8 cellular contexts compared by ENCODE assay signal in genomic region chr19:13152854-13153626, GRCh38. TPM values are rescaled to one million over a fixed set of nuclear protein-coding genes. Genes with fewer than 3 reads are reported as not detected.
A peak's percentile ranks its signal among the peaks of the same experiment; 100 is the strongest.
DNase-seq lines count a peak whose midpoint lies in the region; ATAC-seq and TF ChIP-seq lines count a peak whose summit lies in the region.

No MANE protein-coding gene starts in this region.

- in situ Hi-C loops in HAP-1 (cut with MboI; ENCODE audit: low sequenced_read_pairs) = loop anchor here (25.0 kb wide), 1 partner anchor 859 kb away; the partner anchor contains the start of gene RFX1

- H3K9me3 ChIP-seq in HAP-1 (no peaks in the 10 kb centered on the region), suprapubic skin (no peaks in the 10 kb centered on the region)

- peak overlapping the region; percentile 97 for H3K4me3 ChIP-seq in HAP-1
- peak overlapping the region; percentile 79 for H3K4me3 ChIP-seq in suprapubic skin

- no peak for TF ChIP-seq EP300 in suprapubic skin (IDR thresholded peaks at IDR 0.05)

- peak; percentile 94 for DNase-seq in DMS53 (lab: John Stamatoyannopoulos, UW)
- DNase-seq in HAP-1 (ENCODE audit: low spot score in 2 of 2) = peak; percentile 90 to 98
- DNase-seq in NCI-H1105 (lab: John Stamatoyannopoulos, UW) = peak; percentile 95
- DNase-seq in germinal center (ENCODE audit: low spot score) = peak; percentile 90
- peak; percentile 92 for DNase-seq in occipital lobe (lab: John Stamatoyannopoulos, UW)
- DNase-seq in suprapubic skin (ENCODE audit: low spot score in 2 of 2) = peak; percentile 97 to 99

- peaks cover 8% of the 10 kb centered on the region for H3K36me3 Mint-ChIP-seq in activated naive CD4-positive, alpha-beta T cell treated with anti-CD3 and anti-CD28 coated beads, Interleukin-2, amount 50 U/mL, for 24 hours

- peak; percentile 99 to 100 for TF ChIP-seq POLR2A in suprapubic skin (IDR thresholded peaks at IDR 0.05)

- no peaks in the 10 kb centered on the region for H3K9me3 Mint-ChIP-seq in activated naive CD4-positive, alpha-beta T cell treated with anti-CD3 and anti-CD28 coated beads, Interleukin-2, amount 50 U/mL, for 24 hours

- H3K27ac Mint-ChIP-seq in activated naive CD4-positive, alpha-beta T cell treated with anti-CD3 and anti-CD28 coated beads, Interleukin-2, amount 50 U/mL, for 24 hours = peak overlapping the region; percentile 100

- no peaks in the 10 kb centered on the region for H3K27me3 Mint-ChIP-seq in activated naive CD4-positive, alpha-beta T cell treated with anti-CD3 and anti-CD28 coated beads, Interleukin-2, amount 50 U/mL, for 24 hours

- WGBS in suprapubic skin = 0% methylated on average over 4 of the region's 74 CpGs

- H3K27me3 ChIP-seq in HAP-1 (ENCODE audit: low read depth) (no peaks in the 10 kb centered on the region), suprapubic skin (no peaks in the 10 kb centered on the region)

- peaks cover 44% of the 10 kb centered on the region for H3K4me1 Mint-ChIP-seq in activated naive CD4-positive, alpha-beta T cell treated with anti-CD3 and anti-CD28 coated beads, Interleukin-2, amount 50 U/mL, for 24 hours

- H3K4me3 Mint-ChIP-seq in activated naive CD4-positive, alpha-beta T cell treated with anti-CD3 and anti-CD28 coated beads, Interleukin-2, amount 50 U/mL, for 24 hours = peak overlapping the region; percentile 98

- peak; percentile 27 for ATAC-seq in SK-N-SH treated with all-trans-retinoic acid at 6 μM for 48 hours

- peaks cover 16% of the 10 kb centered on the region for H3K36me3 ChIP-seq in HAP-1 (replicated peaks)
- H3K36me3 ChIP-seq in suprapubic skin = no peaks in the 10 kb centered on the region

- H3K4me1 ChIP-seq in HAP-1 (peaks cover 9% of the 10 kb centered on the region), suprapubic skin (peaks cover 36% of the 10 kb centered on the region)

- no peak for TF ChIP-seq CTCF in suprapubic skin (IDR thresholded peaks at IDR 0.05)

- peak overlapping the region; percentile 97 for H3K27ac ChIP-seq in suprapubic skin

TF ChIP-seq in SK-N-SH treated with all-trans-retinoic acid at 6 μM for 48 hours, 23 proteins besides CTCF, POLR2A, EP300 and RAD21 (continues in another document):
- TF ChIP-seq SNAI2 (CRISPR knock-in tag; IDR thresholded peaks at IDR 0.05) (peak; percentile 37; the same call in 1 of the 2 replicates), ZNF8 (CRISPR knock-in tag; IDR thresholded peaks at IDR 0.05) (no peak; the same call in 1 of the 2 replicates), CREB5 (CRISPR knock-in tag; IDR thresholded peaks at IDR 0.05; ENCODE audit: low read depth) (no peak), TCF4 (CRISPR knock-in tag; IDR thresholded peaks at IDR 0.05; ENCODE audit: borderline replicate concordance) (no peak; the same call in 1 of the 2 replicates), ZNF565 (CRISPR knock-in tag; conservative IDR thresholded peaks at IDR 0.05; ENCODE audit: low read depth) (peak; percentile 62; the same call in 1 of the 2 replicates), PATZ1 (CRISPR knock-in tag; IDR thresholded peaks at IDR 0.05; ENCODE audit: borderline replicate concordance) (no peak; the same call in 1 of the 2 replicates), BACH2 (CRISPR knock-in tag; IDR thresholded peaks at IDR 0.05; ENCODE audit: borderline replicate concordance) (no peak), CSDC2 (CRISPR knock-in tag; IDR thresholded peaks at IDR 0.05) (no peak), TOX (CRISPR knock-in tag; IDR thresholded peaks at IDR 0.05; ENCODE audit: borderline replicate concordance) (peak; percentile 81), ZFP3 (CRISPR knock-in tag; IDR thresholded peaks at IDR 0.05) (no peak), ISL1 (CRISPR knock-in tag; IDR thresholded peaks at IDR 0.05) (no peak), ESRRG (CRISPR knock-in tag; IDR thresholded peaks at IDR 0.05) (no peak), PPARA (CRISPR knock-in tag; IDR thresholded peaks at IDR 0.05; ENCODE audit: borderline replicate concordance) (no peak), ZNF70 (CRISPR knock-in tag; IDR thresholded peaks at IDR 0.05) (no peak), GLIS3 (CRISPR knock-in tag; IDR thresholded peaks at IDR 0.05) (no peak; the same call in 1 of the 2 replicates), POU6F1 (CRISPR knock-in tag; IDR thresholded peaks at IDR 0.05; ENCODE audit: borderline replicate concordance, low read depth) (no peak), ZFP30 (CRISPR knock-in tag; IDR thresholded peaks at IDR 0.05) (no peak), RARB (CRISPR knock-in tag; IDR thresholded peaks at IDR 0.05) (0 out of 2 replicates have a peak, but pooled peaks have one; percentile 71), CSRNP3 (CRISPR knock-in tag; IDR thresholded peaks at IDR 0.05) (no peak), ZC3H10 (CRISPR knock-in tag; IDR thresholded peaks at IDR 0.05) (no peak), ARNTL (CRISPR knock-in tag; IDR thresholded peaks at IDR 0.05; ENCODE audit: borderline replicate concordance, low read depth) (no peak), OSR1 (CRISPR knock-in tag; IDR thresholded peaks at IDR 0.05) (no peak)

RNA-seq across cellular contexts. Expression of gene IER2, which starts 2.8 kb away (rescaled TPM):
- total RNA-seq in occipital lobe (9.4 TPM), suprapubic skin (100 to 1,000 TPM; 154 to 377 (median 214) TPM)

RNA-seq across cellular contexts. Expression of gene STX10, which starts 2.9 kb away (rescaled TPM):
- total RNA-seq in occipital lobe = 20.3 TPM
- total RNA-seq in suprapubic skin = 100 to 1,000 TPM in 1 of 4 donors, 10 to 100 TPM in 3; 71.9 to 110 (median 82.2) TPM

RNA-seq across cellular contexts. Expression of gene NACC1, which starts 35.0 kb away (rescaled TPM):
- total RNA-seq in occipital lobe = 13.1 TPM
- 10 to 100 TPM; 13.4 to 47.6 (median 35.3) TPM for total RNA-seq in suprapubic skin

RNA-seq across cellular contexts. Expression of gene TRMT1, which starts 36.5 kb away (rescaled TPM):
- total RNA-seq in occipital lobe = 27.1 TPM
- 10 to 100 TPM; 35.1 to 46.2 (median 40.6) TPM for total RNA-seq in suprapubic skin

RNA-seq across cellular contexts. Expression of gene LYL1, which starts 50.4 kb away (rescaled TPM):
- total RNA-seq in occipital lobe (3.3 TPM), suprapubic skin (1 to 10 TPM; 1.5 to 2.7 (median 2.2) TPM)

Comparison
In these comparisons a context has a peak if more than half of its experiments do, and no peak if none do; other contexts are left out.
1. Peak in every context shown above with its lines: DNase-seq, ATAC-seq, H3K4me3 ChIP-seq and H3K27ac ChIP-seq.
2. RNA of gene IER2, which starts 2.8 kb away (total RNA-seq): 154 to 377 TPM in suprapubic skin; 9.4 TPM in occipital lobe (single experiment); every median in the first group is over 10 times any median in the second.